In the genomic region with DNA sequence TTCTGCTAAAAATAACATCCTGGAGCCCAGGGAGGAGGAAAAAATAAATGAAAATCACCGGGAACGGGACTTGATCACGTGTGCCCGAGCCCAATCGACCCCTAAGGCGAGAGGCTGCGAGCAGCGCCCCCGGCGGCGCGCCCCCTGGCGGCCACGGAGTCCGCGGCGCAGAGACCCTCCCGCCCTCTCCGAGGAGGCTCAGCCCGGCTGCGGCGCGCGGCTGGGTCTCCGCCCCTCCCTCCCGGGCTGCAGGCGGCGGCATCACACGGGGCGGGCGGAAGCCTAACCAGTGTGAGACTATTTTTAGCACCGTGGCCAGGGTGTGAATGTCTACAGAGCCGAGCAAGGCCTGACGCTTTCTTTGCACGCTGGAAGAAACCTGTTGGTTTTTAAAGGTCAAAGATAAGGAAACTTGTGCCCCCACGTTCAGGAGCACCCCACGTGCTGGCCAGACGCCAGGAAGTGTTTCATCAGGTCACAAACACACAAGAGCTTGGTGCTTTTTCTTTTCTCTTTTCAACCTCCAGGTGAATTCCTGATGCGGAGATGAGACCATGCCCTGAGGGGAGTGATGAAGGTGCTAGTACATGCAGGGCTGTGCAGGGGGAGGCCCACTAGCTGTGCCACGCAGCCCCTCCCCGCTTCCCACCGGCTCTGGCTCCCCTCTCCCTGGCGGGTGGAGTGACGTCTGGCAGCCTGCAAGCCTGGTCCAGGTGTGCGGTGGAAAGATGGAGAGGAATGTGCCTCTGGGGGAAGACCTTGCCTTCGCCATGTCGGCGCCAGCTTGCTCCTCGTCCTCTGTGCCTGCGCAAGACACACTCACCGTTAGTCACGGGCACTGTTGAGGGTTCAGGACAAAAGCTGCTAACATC, we compare ENCODE assay signal across 8 cellular contexts. TPM values are rescaled to one million over a fixed set of nuclear protein-coding genes. Genes with fewer than 3 reads are reported as not detected.
DNase-seq lines count a peak whose midpoint lies in the region; ATAC-seq, FAIRE-seq and TF ChIP-seq lines count a peak whose summit lies in the region.

No MANE protein-coding gene starts in this region.

- no peaks in the 10 kb centered on the region for H3K36me3 Mint-ChIP-seq in activated T-helper 17 cell treated with anti-CD3 and anti-CD28 coated beads, Interleukin-2, amount 50 U/mL, for 72 hours (ENCODE audit: low read depth)
- no peaks in the 10 kb centered on the region for H3K36me3 Mint-ChIP-seq in stimulated activated naive CD8-positive, alpha-beta T cell treated with anti-CD3 and anti-CD28 coated beads, Interleukin-15, Interleukin-2, amounts not matched to agents 100 ng/mL and 50 ng/mL, for 24 hours (ENCODE audit: low read depth)

- no peak for FAIRE-seq in H54 (lab: Jason Lieb, UNC)

- H3K4me3 Mint-ChIP-seq in activated T-helper 17 cell treated with anti-CD3 and anti-CD28 coated beads, Interleukin-2, amount 50 U/mL, for 72 hours: peak overlapping the region; percentile 77
- H3K4me3 Mint-ChIP-seq in stimulated activated naive CD8-positive, alpha-beta T cell treated with anti-CD3 and anti-CD28 coated beads, Interleukin-15, Interleukin-2, amounts not matched to agents 100 ng/mL and 50 ng/mL, for 24 hours: peak overlapping the region; percentile 80

- TF ChIP-seq EP300 in neural cell (conservative IDR thresholded peaks at IDR 0.05; ENCODE audit: poor library complexity, severe bottlenecking): peak; percentile 15

- H3K36me3 ChIP-seq in ES-I3 (ENCODE audit: insufficient read depth, low read length) (no peaks in the 10 kb centered on the region), neural cell (ENCODE audit: insufficient read depth, low read length) (no peaks in the 10 kb centered on the region)

- TF ChIP-seq CTCF in LNCAP (IDR thresholded peaks at IDR 0.05) (peak; percentile 95), neural cell (IDR thresholded peaks at IDR 0.05; ENCODE audit: poor library complexity, severe bottlenecking) (peak; percentile 97)

- no peaks in the 10 kb centered on the region for H3K27me3 ChIP-seq in neural cell (ENCODE audit: insufficient read depth, low read depth, low read length)

- H2AFZ ChIP-seq in neural cell (ENCODE audit: low read depth, low read length): peak overlapping the region; percentile 31

- H3K9me3 ChIP-seq in ES-I3 (ENCODE audit: control insufficient read depth, insufficient read depth, low read length): no peaks in the 10 kb centered on the region
- no peaks in the 10 kb centered on the region for H3K9me3 ChIP-seq in neural cell (ENCODE audit: low read length)

- no peaks in the 10 kb centered on the region for H3K9me3 Mint-ChIP-seq in activated T-helper 17 cell treated with anti-CD3 and anti-CD28 coated beads, Interleukin-2, amount 50 U/mL, for 72 hours
- no peaks in the 10 kb centered on the region for H3K9me3 Mint-ChIP-seq in stimulated activated naive CD8-positive, alpha-beta T cell treated with anti-CD3 and anti-CD28 coated beads, Interleukin-15, Interleukin-2, amounts not matched to agents 100 ng/mL and 50 ng/mL, for 24 hours

- H3K27ac Mint-ChIP-seq in activated T-helper 17 cell treated with anti-CD3 and anti-CD28 coated beads, Interleukin-2, amount 50 U/mL, for 72 hours: peak overlapping the region; percentile 82
- peak overlapping the region; percentile 100 for H3K27ac Mint-ChIP-seq in stimulated activated naive CD8-positive, alpha-beta T cell treated with anti-CD3 and anti-CD28 coated beads, Interleukin-15, Interleukin-2, amounts not matched to agents 100 ng/mL and 50 ng/mL, for 24 hours

- H3K79me2 ChIP-seq in neural cell (replicated peaks; ENCODE audit: insufficient read depth, low read length): no peaks in the 10 kb centered on the region

- H3K4me1 ChIP-seq in ES-I3 (ENCODE audit: insufficient read depth, low read length): peaks cover 6% of the 10 kb centered on the region

- H4K20me1 ChIP-seq in neural cell (ENCODE audit: insufficient read depth): no peaks in the 10 kb centered on the region

- no peaks in the 10 kb centered on the region for H3F3A ChIP-seq in neural cell (ENCODE audit: insufficient read depth, low read length, poor library complexity, severe bottlenecking)

- no peaks in the 10 kb centered on the region for H3K27me3 Mint-ChIP-seq in activated T-helper 17 cell treated with anti-CD3 and anti-CD28 coated beads, Interleukin-2, amount 50 U/mL, for 72 hours
- H3K27me3 Mint-ChIP-seq in stimulated activated naive CD8-positive, alpha-beta T cell treated with anti-CD3 and anti-CD28 coated beads, Interleukin-15, Interleukin-2, amounts not matched to agents 100 ng/mL and 50 ng/mL, for 24 hours: no peaks in the 10 kb centered on the region

- TF ChIP-seq POLR2A in H54 (IDR thresholded peaks at IDR 0.05; ENCODE audit: low read depth, low read length): no peak

- H3K27ac ChIP-seq in neural cell (ENCODE audit: low read length): peak overlapping the region; percentile 70

- H3K4me3 ChIP-seq in neural cell (ENCODE audit: low read length): peak overlapping the region; percentile 54

- H3K9ac ChIP-seq in ES-I3 (ENCODE audit: low read depth, low read length): peak overlapping the region; percentile 26; the same call in 1 of the 2 replicates
- H3K9ac ChIP-seq in neural cell (ENCODE audit: low read length): peak overlapping the region; percentile 40

- DNase-seq in H54 (ENCODE audit: insufficient read length, low spot score) (peak; percentile 95), RKO (ENCODE audit: low spot score) (peak; percentile 87), fibroblast of peridontal ligament (ENCODE audit: extremely low read depth) (peak; percentile 77)

- no peaks in the 10 kb centered on the region for H3K9me2 ChIP-seq in neural cell (ENCODE audit: insufficient read depth, low read length)

- peaks cover 27% of the 10 kb centered on the region for H3K4me1 Mint-ChIP-seq in activated T-helper 17 cell treated with anti-CD3 and anti-CD28 coated beads, Interleukin-2, amount 50 U/mL, for 72 hours
- H3K4me1 Mint-ChIP-seq in stimulated activated naive CD8-positive, alpha-beta T cell treated with anti-CD3 and anti-CD28 coated beads, Interleukin-15, Interleukin-2, amounts not matched to agents 100 ng/mL and 50 ng/mL, for 24 hours (ENCODE audit: low read depth): peaks cover 45% of the 10 kb centered on the region

- peak; percentile 99 for ATAC-seq in activated T-helper 17 cell treated with anti-CD3 and anti-CD28 coated beads, Interleukin-2, amount 50 U/mL, for 72 hours (replicated peaks)

- peak overlapping the region; percentile 41 for H3K4me2 ChIP-seq in neural cell (ENCODE audit: low read length)

- TF ChIP-seq RAD21 in neural cell (conservative IDR thresholded peaks at IDR 0.05): peak; percentile 75

TF ChIP-seq in neural cell, 6 proteins besides CTCF, POLR2A, EP300 and RAD21:
- TF ChIP-seq MXI1 (conservative IDR thresholded peaks at IDR 0.05; ENCODE audit: poor library complexity, severe bottlenecking) (peak; percentile 54), SMC3 (conservative IDR thresholded peaks at IDR 0.05; ENCODE audit: poor library complexity) (peak; percentile 88), POLR2AphosphoS5 (IDR thresholded peaks at IDR 0.05) (peak; percentile 40)
- TF ChIP-seq, protein P1, sequence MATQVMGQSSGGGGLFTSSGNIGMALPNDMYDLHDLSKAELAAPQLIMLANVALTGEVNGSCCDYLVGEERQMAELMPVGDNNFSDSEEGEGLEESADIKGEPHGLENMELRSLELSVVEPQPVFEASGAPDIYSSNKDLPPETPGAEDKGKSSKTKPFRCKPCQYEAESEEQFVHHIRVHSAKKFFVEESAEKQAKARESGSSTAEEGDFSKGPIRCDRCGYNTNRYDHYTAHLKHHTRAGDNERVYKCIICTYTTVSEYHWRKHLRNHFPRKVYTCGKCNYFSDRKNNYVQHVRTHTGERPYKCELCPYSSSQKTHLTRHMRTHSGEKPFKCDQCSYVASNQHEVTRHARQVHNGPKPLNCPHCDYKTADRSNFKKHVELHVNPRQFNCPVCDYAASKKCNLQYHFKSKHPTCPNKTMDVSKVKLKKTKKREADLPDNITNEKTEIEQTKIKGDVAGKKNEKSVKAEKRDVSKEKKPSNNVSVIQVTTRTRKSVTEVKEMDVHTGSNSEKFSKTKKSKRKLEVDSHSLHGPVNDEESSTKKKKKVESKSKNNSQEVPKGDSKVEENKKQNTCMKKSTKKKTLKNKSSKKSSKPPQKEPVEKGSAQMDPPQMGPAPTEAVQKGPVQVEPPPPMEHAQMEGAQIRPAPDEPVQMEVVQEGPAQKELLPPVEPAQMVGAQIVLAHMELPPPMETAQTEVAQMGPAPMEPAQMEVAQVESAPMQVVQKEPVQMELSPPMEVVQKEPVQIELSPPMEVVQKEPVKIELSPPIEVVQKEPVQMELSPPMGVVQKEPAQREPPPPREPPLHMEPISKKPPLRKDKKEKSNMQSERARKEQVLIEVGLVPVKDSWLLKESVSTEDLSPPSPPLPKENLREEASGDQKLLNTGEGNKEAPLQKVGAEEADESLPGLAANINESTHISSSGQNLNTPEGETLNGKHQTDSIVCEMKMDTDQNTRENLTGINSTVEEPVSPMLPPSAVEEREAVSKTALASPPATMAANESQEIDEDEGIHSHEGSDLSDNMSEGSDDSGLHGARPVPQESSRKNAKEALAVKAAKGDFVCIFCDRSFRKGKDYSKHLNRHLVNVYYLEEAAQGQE (IDR thresholded peaks at IDR 0.05; ENCODE audit: borderline replicate concordance): no peak

RNA-seq across cellular contexts. Expression of a gene that starts 35.3 kb away (rescaled TPM):
- total RNA-seq in activated T-helper 17 cell treated with anti-CD3 and anti-CD28 coated beads, Interleukin-2, amount 50 U/mL, for 72 hours: 10 to 100 TPM; 55.2 to 64.6 TPM
- 33.0 and 38.5 TPM in 2 replicates for polyA plus RNA-seq in neural cell
- polyA minus RNA-seq in neural cell: 122 and 129 TPM in 2 replicates

Comparison
In these comparisons a context has a peak if more than half of its experiments do, and no peak if none do; other contexts are left out.
1. Peak in every context shown above with its lines: DNase-seq, ATAC-seq, H3K4me3 ChIP-seq and H3K27ac ChIP-seq.